ENCODE assay signal across 2 cellular contexts in the genomic region with DNA sequence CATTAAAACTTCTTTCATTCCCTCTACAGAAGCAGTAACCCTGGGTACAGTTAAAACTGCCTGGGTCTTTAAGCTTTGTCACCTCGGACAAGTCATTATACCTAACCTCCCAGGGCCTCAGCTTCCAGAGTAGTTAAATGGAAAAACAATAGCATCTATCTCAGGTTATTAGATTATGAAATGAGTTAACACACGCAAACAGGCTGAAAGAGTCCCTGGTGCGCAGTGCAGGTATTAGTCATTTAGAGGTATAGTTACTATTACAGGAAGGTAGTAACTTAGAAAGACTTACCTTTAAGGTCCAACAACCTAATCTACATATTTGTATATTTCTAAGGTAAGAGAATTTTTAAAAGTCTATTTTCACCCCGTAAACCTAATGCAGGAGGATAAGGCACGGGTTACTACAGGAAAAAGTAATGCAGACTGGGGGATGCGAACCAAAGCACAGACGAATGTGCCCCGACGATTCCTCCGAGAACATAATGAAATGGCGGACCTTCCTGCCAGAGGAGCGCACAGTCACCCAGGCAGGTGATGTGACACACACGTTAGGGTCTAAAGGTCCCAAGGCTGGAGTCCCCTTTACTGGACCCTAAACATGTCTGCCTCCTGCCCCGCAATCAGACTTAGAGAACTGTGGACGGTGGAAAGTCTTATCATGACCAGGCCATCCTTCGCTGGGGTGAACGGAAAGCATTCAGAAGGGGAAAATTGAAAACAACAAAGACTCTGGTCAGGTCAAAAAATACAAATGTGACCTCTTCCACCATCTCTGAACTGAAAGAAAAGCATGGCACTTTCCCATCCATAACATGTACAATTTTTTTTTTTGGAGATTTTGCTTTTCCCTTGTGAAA.
TF ChIP-seq lines count a peak whose summit lies in the region.

No MANE protein-coding gene starts in this region.

TF ChIP-seq in A549, 52 proteins besides CTCF, POLR2A, EP300 and RAD21 (continued from another document):
- TF ChIP-seq, protein P1, sequence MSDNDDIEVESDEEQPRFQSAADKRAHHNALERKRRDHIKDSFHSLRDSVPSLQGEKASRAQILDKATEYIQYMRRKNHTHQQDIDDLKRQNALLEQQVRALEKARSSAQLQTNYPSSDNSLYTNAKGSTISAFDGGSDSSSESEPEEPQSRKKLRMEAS (IDR thresholded peaks at IDR 0.05) = no peak
- TF ChIP-seq ELK1 (IDR thresholded peaks at IDR 0.05; ENCODE audit: low read depth, low read length) (no peak), TFCP2L1 (CRISPR knock-in tag; IDR thresholded peaks at IDR 0.05) (no peak), FOXS1 (CRISPR knock-in tag; IDR thresholded peaks at IDR 0.05) (no peak), ZSCAN20 (CRISPR knock-in tag; IDR thresholded peaks at IDR 0.05) (no peak), SREBF2 (IDR thresholded peaks at IDR 0.05) (no peak), ESRRA (IDR thresholded peaks at IDR 0.05; ENCODE audit: borderline replicate concordance, low read length) (no peak), HEYL (CRISPR knock-in tag; IDR thresholded peaks at IDR 0.05) (no peak), HDAC2 (IDR thresholded peaks at IDR 0.05) (no peak), EHMT2 (IDR thresholded peaks at IDR 0.05; ENCODE audit: low read depth) (no peak)
- TF ChIP-seq, protein P2, sequence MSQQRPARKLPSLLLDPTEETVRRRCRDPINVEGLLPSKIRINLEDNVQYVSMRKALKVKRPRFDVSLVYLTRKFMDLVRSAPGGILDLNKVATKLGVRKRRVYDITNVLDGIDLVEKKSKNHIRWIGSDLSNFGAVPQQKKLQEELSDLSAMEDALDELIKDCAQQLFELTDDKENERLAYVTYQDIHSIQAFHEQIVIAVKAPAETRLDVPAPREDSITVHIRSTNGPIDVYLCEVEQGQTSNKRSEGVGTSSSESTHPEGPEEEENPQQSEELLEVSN (IDR thresholded peaks at IDR 0.05; ENCODE audit: borderline replicate concordance, low read depth) = no peak

TF ChIP-seq in neural cell, 6 proteins besides CTCF, POLR2A, EP300 and RAD21:
- TF ChIP-seq REST (IDR thresholded peaks at IDR 0.05; ENCODE audit: borderline replicate concordance) (peak; percentile 18), POLR2AphosphoS5 (IDR thresholded peaks at IDR 0.05) (no peak)
